1 cellular context compared by ENCODE assay signal in genomic region chr20:16472045-16472872, GRCh38.
A peak's percentile ranks its signal among the peaks of the same experiment; 100 is the strongest.
TF ChIP-seq lines count a peak whose summit lies in the region.

No MANE protein-coding gene starts in this region.

TF ChIP-seq in K562, 482 proteins besides CTCF, POLR2A, EP300 and RAD21 (continued from another document):
- TF ChIP-seq ARID3B (CRISPR knock-in tag; IDR thresholded peaks at IDR 0.05; ENCODE audit: borderline replicate concordance) (no peak), NEUROD1 (IDR thresholded peaks at IDR 0.05; ENCODE audit: borderline replicate concordance, low read depth, low read length, partially characterized antibody) (peak; percentile 19), JUND (IDR thresholded peaks at IDR 0.05; ENCODE audit: borderline replicate concordance, low read depth, low read length) (peak; percentile 97), JUND (tag; IDR thresholded peaks at IDR 0.05; ENCODE audit: borderline replicate concordance, low read depth, low read length) (peak; percentile 92), ZNF561 (CRISPR knock-in tag; conservative IDR thresholded peaks at IDR 0.05) (no peak), ZNF232 (CRISPR knock-in tag; IDR thresholded peaks at IDR 0.05) (no peak), SIRT6 (IDR thresholded peaks at IDR 0.05; ENCODE audit: low read depth, low read length) (no peak), POLR2AphosphoS2 (IDR thresholded peaks at IDR 0.05; ENCODE audit: low read length) (no peak), ETV6 (IDR thresholded peaks at IDR 0.05; ENCODE audit: borderline replicate concordance in 1 of 2, low read depth in 2 of 2, low read length in 1 of 2) (no peak), ETV6 (CRISPR knock-in tag; IDR thresholded peaks at IDR 0.05; ENCODE audit: borderline replicate concordance) (no peak), HSF4 (CRISPR knock-in tag; IDR thresholded peaks at IDR 0.05; ENCODE audit: borderline replicate concordance) (no peak), DLX4 (CRISPR knock-in tag; IDR thresholded peaks at IDR 0.05) (no peak), YY1 (IDR thresholded peaks at IDR 0.05; ENCODE audit: borderline replicate concordance in 1 of 3, control insufficient read depth in 1 of 3, extremely low read depth in 1 of 3, insufficient read depth in 3 of 3, insufficient read length in 1 of 3, insufficient replicate concordance in 2 of 3, low read depth in 1 of 3, low read length in 2 of 3) (peak in 1 of 3 experiments; percentile 20), ZBTB40 (IDR thresholded peaks at IDR 0.05) (peak; percentile 52; the same call in 1 of the 2 replicates), ZBTB40 (CRISPR knock-in tag; IDR thresholded peaks at IDR 0.05) (no peak), PKNOX1 (IDR thresholded peaks at IDR 0.05) (no peak), RBM39 (optimal IDR thresholded peaks at IDR 0.05; ENCODE audit: low read depth, low read length) (no peak), ZKSCAN3 (CRISPR knock-in tag; IDR thresholded peaks at IDR 0.05) (no peak), WHSC1 (IDR thresholded peaks at IDR 0.05; ENCODE audit: low read length) (no peak), FOSL1 (tag; conservative IDR thresholded peaks at IDR 0.05) (peak; percentile 95), L3MBTL2 (IDR thresholded peaks at IDR 0.05) (peak; percentile 54; the same call in 1 of the 2 replicates), MXD1 (CRISPR knock-in tag; IDR thresholded peaks at IDR 0.05; ENCODE audit: borderline replicate concordance, poor library complexity, severe bottlenecking) (no peak), TBL1XR1 (IDR thresholded peaks at IDR 0.05; ENCODE audit: low read length in 2 of 2) (no peak), ZNF384 (IDR thresholded peaks at IDR 0.05; ENCODE audit: low read depth, low read length) (peak; percentile 74), CCAR2 (IDR thresholded peaks at IDR 0.05; ENCODE audit: low read depth, low read length) (no peak), KHSRP (IDR thresholded peaks at IDR 0.05) (no peak), ZC3H4 (CRISPR knock-in tag; IDR thresholded peaks at IDR 0.05; ENCODE audit: borderline replicate concordance) (no peak), KAT8 (IDR thresholded peaks at IDR 0.05; ENCODE audit: low read depth) (no peak), GABPA (tag; conservative IDR thresholded peaks at IDR 0.05; ENCODE audit: low read depth) (0 out of 2 replicates have a peak, but pooled peaks have one; percentile 24), NUFIP1 (IDR thresholded peaks at IDR 0.05; ENCODE audit: partially characterized antibody) (no peak), ILF3 (IDR thresholded peaks at IDR 0.05; ENCODE audit: borderline replicate concordance) (no peak), NFATC3 (IDR thresholded peaks at IDR 0.05) (no peak), NFXL1 (CRISPR knock-in tag; IDR thresholded peaks at IDR 0.05) (no peak), SNRNP70 (optimal IDR thresholded peaks at IDR 0.05; ENCODE audit: low read depth, low read length) (no peak), ZNF717 (CRISPR knock-in tag; IDR thresholded peaks at IDR 0.05) (no peak)
